In genomic region chr5:111720333-111720890, GRCh38 we compare ENCODE assay signal across 22 cellular contexts.
"Had no signal": no experiment of that assay in that cellular context is flagged by ENCODE, and none has a peak within 500 bp of the region (broad histone marks: within the 10 kb centered on the region; RNA-seq: fewer than 3 reads in every experiment).

No MANE protein-coding gene starts in this region.

- H3K4me1 ChIP-seq: gastroesophageal sphincter, heart left ventricle, tibial nerve had no signal

- H3K27me3 ChIP-seq: gastroesophageal sphincter, heart left ventricle, right lobe of liver, tibial nerve had no signal

- H3K27ac Mint-ChIP-seq: activated CD4-positive, alpha-beta memory T cell treated with anti-CD3 and anti-CD28 coated beads, Interleukin-2, amount 10 ng/mL, durations not matched to agents 7 days and 5 days; activated CD4-positive, alpha-beta T cell treated with anti-CD3 and anti-CD28 coated beads, Interleukin-2, amount 10 ng/mL, durations not matched to agents 24 days and 14 days; activated naive CD8-positive, alpha-beta T cell treated with anti-CD3 and anti-CD28 coated beads, Interleukin-2, amount 50 U/mL, for 24 hours; endodermal cell; naive thymus-derived CD4-positive, alpha-beta T cell had no signal

- H3K4me1 Mint-ChIP-seq: activated CD4-positive, alpha-beta memory T cell treated with anti-CD3 and anti-CD28 coated beads, Interleukin-2, amount 10 ng/mL, durations not matched to agents 7 days and 5 days; activated CD4-positive, alpha-beta T cell treated with anti-CD3 and anti-CD28 coated beads, Interleukin-2, amount 10 ng/mL, durations not matched to agents 24 days and 14 days; activated naive CD8-positive, alpha-beta T cell treated with anti-CD3 and anti-CD28 coated beads, Interleukin-2, amount 50 U/mL, for 24 hours; naive thymus-derived CD4-positive, alpha-beta T cell; stimulated activated naive CD8-positive, alpha-beta T cell treated with anti-CD3 and anti-CD28 coated beads, Interleukin-15, amount 100 ng/mL, for 72 hours had no signal

- H3K9me3 Mint-ChIP-seq: activated CD4-positive, alpha-beta memory T cell treated with anti-CD3 and anti-CD28 coated beads, Interleukin-2, amount 10 ng/mL, durations not matched to agents 7 days and 5 days; endodermal cell had no signal

- H3K4me3 Mint-ChIP-seq: activated CD4-positive, alpha-beta memory T cell treated with anti-CD3 and anti-CD28 coated beads, Interleukin-2, amount 10 ng/mL, durations not matched to agents 7 days and 5 days; activated CD4-positive, alpha-beta T cell treated with anti-CD3 and anti-CD28 coated beads, Interleukin-2, amount 10 ng/mL, durations not matched to agents 24 days and 14 days; activated naive CD8-positive, alpha-beta T cell treated with anti-CD3 and anti-CD28 coated beads, Interleukin-2, amount 50 U/mL, for 24 hours; endodermal cell; naive thymus-derived CD4-positive, alpha-beta T cell; neural crest cell; stimulated activated naive CD8-positive, alpha-beta T cell treated with anti-CD3 and anti-CD28 coated beads, Interleukin-15, amount 100 ng/mL, for 72 hours had no signal

- H3K27ac ChIP-seq: epithelial cell of prostate, gastroesophageal sphincter, heart left ventricle, right lobe of liver, skin epidermis, tibial nerve had no signal

- H3K9me3 ChIP-seq: gastroesophageal sphincter, heart left ventricle, right lobe of liver had no signal

- DNase-seq: activated CD4-positive, alpha-beta memory T cell treated with anti-CD3 and anti-CD28 coated beads, Interleukin-2, amount 10 ng/mL, durations not matched to agents 7 days and 5 days; activated CD4-positive, alpha-beta T cell treated with anti-CD3 and anti-CD28 coated beads, Interleukin-2, amount 10 ng/mL, durations not matched to agents 24 days and 14 days; activated CD4-positive, CD25-positive, alpha-beta regulatory T cell; activated gamma-delta T cell; activated naive CD4-positive, alpha-beta T cell treated with anti-CD3 and anti-CD28 coated beads, Interleukin-2, amount 50 U/mL, for 16 hours; activated naive CD8-positive, alpha-beta T cell treated with anti-CD3 and anti-CD28 coated beads, Interleukin-2, amount 50 U/mL, for 24 hours; cerebellar nuclear complex; cortex of kidney; endodermal cell; heart left ventricle; naive thymus-derived CD4-positive, alpha-beta T cell; occipital lobe; right lobe of liver; stimulated activated CD4-positive, alpha-beta T cell treated with anti-CD3 and anti-CD28 coated beads, Interleukin-1b, Interleukin-23, amount 100 ng/mL, for 48 hours; stimulated activated naive CD8-positive, alpha-beta T cell treated with anti-CD3 and anti-CD28 coated beads, Interleukin-15, amount 100 ng/mL, for 72 hours; T-helper 9 cell had no signal

- H3K27me3 Mint-ChIP-seq: activated CD4-positive, alpha-beta memory T cell treated with anti-CD3 and anti-CD28 coated beads, Interleukin-2, amount 10 ng/mL, durations not matched to agents 7 days and 5 days had no signal

- H3K4me3 ChIP-seq: gastroesophageal sphincter, heart left ventricle, lung, right lobe of liver, skin epidermis, tibial nerve had no signal

- H3K36me3 ChIP-seq: heart left ventricle, right lobe of liver, tibial nerve had no signal
